In the genomic region with DNA sequence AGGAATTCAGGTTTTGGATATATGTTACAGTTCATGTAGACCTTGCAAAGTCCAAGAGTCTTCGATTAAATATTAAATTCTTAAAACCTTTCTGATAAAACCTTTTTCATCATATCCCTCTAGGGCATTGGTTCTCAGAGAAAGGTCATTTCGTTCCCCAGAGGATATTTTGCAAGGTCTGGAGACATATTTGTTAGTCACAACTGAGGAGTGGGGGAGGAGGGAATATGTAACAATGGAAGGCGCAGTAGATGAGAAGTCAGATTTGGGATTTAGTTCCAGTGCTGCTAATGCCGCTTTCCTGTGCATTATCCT, we compare ENCODE assay signal across 11 cellular contexts. TPM values are rescaled to one million over a fixed set of nuclear protein-coding genes. Genes with fewer than 3 reads are reported as not detected.
DNase-seq lines count a peak whose midpoint lies in the region; ATAC-seq, FAIRE-seq and TF ChIP-seq lines count a peak whose summit lies in the region.
"Had no signal": no experiment of that assay in that cellular context is flagged by ENCODE, and none has a peak within 500 bp of the region (broad histone marks: within the 10 kb centered on the region; RNA-seq: fewer than 3 reads in every experiment).

No MANE protein-coding gene starts in this region.

- no peak for ATAC-seq in GM21381 (IDR thresholded peaks at IDR 0.05; ENCODE audit: unreplicated experiment)
- ATAC-seq in HG02610 (IDR thresholded peaks at IDR 0.05; ENCODE audit: unreplicated experiment): no peak

- H3K9me3 Mint-ChIP-seq in neural progenitor cell: no peaks in the 10 kb centered on the region
- H3K9me3 Mint-ChIP-seq: CD4-positive, CD25-positive, alpha-beta regulatory T cell had no signal

- intact Hi-C loops in dorsolateral prefrontal cortex (cut with DNase I): loop anchor here in 1 of 2 donors (5.0 to 10.0 kb wide), 2 partner anchors 94 to 251 kb away; no protein-coding TSS in a partner anchor

- H3K4me1 Mint-ChIP-seq in neural progenitor cell: peaks cover 58% of the 10 kb centered on the region

- H3K27ac ChIP-seq in OCI-LY3 (ENCODE audit: low read length): no peak overlapping the region; the same call in 1 of the 2 replicates
- peak overlapping the region in 55 of 59 donors; percentile 2 to 100 (median 96) for H3K27ac ChIP-seq in dorsolateral prefrontal cortex
- no peak overlapping the region for H3K27ac ChIP-seq in neural progenitor cell
- H3K27ac ChIP-seq: cardiac muscle cell had no signal

- H3K4me3 Mint-ChIP-seq in neural progenitor cell: peak overlapping the region; percentile 72

- H4K20me1 ChIP-seq in OCI-LY3 (ENCODE audit: insufficient read depth, low read length): no peaks in the 10 kb centered on the region
- no peaks in the 10 kb centered on the region for H4K20me1 ChIP-seq in neural progenitor cell (ENCODE audit: low read depth)

- H3K4me1 ChIP-seq in OCI-LY3 (ENCODE audit: low read length) (peaks cover 62% of the 10 kb centered on the region), neural progenitor cell (peaks cover 28% of the 10 kb centered on the region)

- H3K9ac ChIP-seq in OCI-LY3 (ENCODE audit: low read length) (peak overlapping the region; percentile 45; the same call in 1 of the 2 replicates), neural progenitor cell (no peak overlapping the region)

- no peaks in the 10 kb centered on the region for H3K36me3 Mint-ChIP-seq in neural progenitor cell
- H3K36me3 Mint-ChIP-seq: CD4-positive, CD25-positive, alpha-beta regulatory T cell had no signal

- H3K36me3 ChIP-seq in OCI-LY3 (replicated peaks; ENCODE audit: low read depth, low read length) (peaks cover 8% of the 10 kb centered on the region), neural progenitor cell (no peaks in the 10 kb centered on the region)
- H3K36me3 ChIP-seq: cardiac muscle cell had no signal

- peak overlapping the region; percentile 60 for H3K4me2 ChIP-seq in OCI-LY3 (ENCODE audit: low read length)
- H3K4me2 ChIP-seq in neural progenitor cell: peak overlapping the region; percentile 3

- H3K4me3 ChIP-seq in OCI-LY3 (ENCODE audit: low read length) (peak overlapping the region; percentile 51; the same call in 1 of the 2 replicates), dorsolateral prefrontal cortex (peak overlapping the region in 32 of 59 donors; percentile 1 to 57 (median 32)), neural progenitor cell (no peak overlapping the region)
- H3K4me3 ChIP-seq: cardiac muscle cell had no signal

- H2AFZ ChIP-seq in OCI-LY3 (ENCODE audit: low read depth, low read length) (peak overlapping the region; percentile 97; the same call in 1 of the 2 replicates), neural progenitor cell (replicated peaks) (peak overlapping the region; percentile 77)

- DNase-seq in AML-193 (lab: John Stamatoyannopoulos, UW) (peak; percentile 9 to 29), dorsolateral prefrontal cortex (no peak), neural progenitor cell (ENCODE audit: low spot score) (no peak), HTR-8/SVneo (ENCODE audit: insufficient read length, low spot score) (no peak)
- DNase-seq in activated CD4-positive, alpha-beta T cell treated with anti-CD3 and anti-CD28 coated beads for 48 hours: no peak

- TF ChIP-seq CTCF in OCI-LY3 (IDR thresholded peaks at IDR 0.05; ENCODE audit: low read depth, low read length) (no peak), dorsolateral prefrontal cortex (IDR thresholded peaks at IDR 0.05 in 54 of 56, conservative IDR thresholded peaks at IDR 0.05 in 2 of 56; ENCODE audit: low read depth in 1 of 56, partially characterized antibody in 56 of 56) (no peak), neural progenitor cell (IDR thresholded peaks at IDR 0.05) (no peak)

- no peaks in the 10 kb centered on the region for H3K27me3 ChIP-seq in OCI-LY3 (ENCODE audit: low read depth, low read length)
- no peaks in the 10 kb centered on the region for H3K27me3 ChIP-seq in dorsolateral prefrontal cortex
- no peaks in the 10 kb centered on the region for H3K27me3 ChIP-seq in neural progenitor cell
- H3K27me3 ChIP-seq: cardiac muscle cell had no signal

- FAIRE-seq in HTR-8/SVneo (lab: Jason Lieb, UNC): no peak

- H3K27me3 Mint-ChIP-seq in neural progenitor cell (ENCODE audit: insufficient read depth, low read depth): peaks cover 5% of the 10 kb centered on the region

- H3K9me3 ChIP-seq in OCI-LY3 (ENCODE audit: insufficient read depth, low read length) (0 out of 2 replicates have a peak, but pooled peaks cover 3% of the 10 kb centered on the region), neural progenitor cell (ENCODE audit: low read depth) (no peaks in the 10 kb centered on the region)

- H3F3A ChIP-seq in neural progenitor cell (ENCODE audit: low read depth): peaks cover 34% of the 10 kb centered on the region

- peak overlapping the region; percentile 87 for H3K27ac Mint-ChIP-seq in neural progenitor cell

- H3K79me2 ChIP-seq in OCI-LY3 (ENCODE audit: low read length) (no peaks in the 10 kb centered on the region), neural progenitor cell (ENCODE audit: low read depth) (peaks cover 16% of the 10 kb centered on the region)

RNA-seq across cellular contexts. Expression of gene TMEM253, which starts 5.3 kb away (rescaled TPM):
- total RNA-seq in dorsolateral prefrontal cortex (1 to 10 TPM in 14 of 120 experiments, under 1 TPM in 40, not detected in 66; 0.30 to 5.4 (median 0.64) TPM), neural progenitor cell (ENCODE audit: low replicate concordance) (0.22 and 1.3 TPM in 2 replicates)
- total RNA-seq: CD4-positive, CD25-positive, alpha-beta regulatory T cell had no signal

RNA-seq across cellular contexts. Expression of gene ZNF219, which starts 7.7 kb away (rescaled TPM):
- 10 to 100 TPM; 12.5 to 59.8 (median 25.2) TPM for total RNA-seq in dorsolateral prefrontal cortex
- total RNA-seq in neural progenitor cell (ENCODE audit: low replicate concordance): 46.2 and 231 TPM in 2 replicates

RNA-seq across cellular contexts. Expression of gene ARHGEF40, which starts 36.0 kb away (rescaled TPM):
- 10 to 100 TPM; 14.5 to 65.9 (median 29.4) TPM for total RNA-seq in dorsolateral prefrontal cortex
- 15.0 and 46.0 TPM in 2 replicates for total RNA-seq in neural progenitor cell (ENCODE audit: low replicate concordance)

RNA-seq across cellular contexts. Expression of gene RNASE8, which starts 48.5 kb away (rescaled TPM):
- total RNA-seq in dorsolateral prefrontal cortex (not detected), neural progenitor cell (ENCODE audit: low replicate concordance) (not detected in 2 replicates)
- total RNA-seq: cardiac muscle cell; CD4-positive, CD25-positive, alpha-beta regulatory T cell; subcutaneous adipose tissue had no signal

RNA-seq across cellular contexts. Expression of gene OR5AU1, which starts 49.7 kb away (rescaled TPM):
- total RNA-seq in dorsolateral prefrontal cortex: not detected
- under 0.01 TPM in 1 of 2 replicates, not detected in the other for total RNA-seq in neural progenitor cell (ENCODE audit: low replicate concordance)
- total RNA-seq: cardiac muscle cell; CD4-positive, CD25-positive, alpha-beta regulatory T cell; subcutaneous adipose tissue had no signal

Comparison
In these comparisons a context has a peak if more than half of its experiments do, and no peak if none do; other contexts are left out.
1. DNase-seq: peak in AML-193 (2 of 2); none in dorsolateral prefrontal cortex (0 of 10), neural progenitor cell (single experiment), activated CD4-positive, alpha-beta T cell treated with anti-CD3 and anti-CD28 coated beads for 48 hours (single experiment) and HTR-8/SVneo (single experiment).
2. H3K27ac ChIP-seq: peak in dorsolateral prefrontal cortex (55 of 59); none in OCI-LY3 (single experiment) and neural progenitor cell (single experiment).